ENCODE assay signal across 19 cellular contexts in the genomic region with DNA sequence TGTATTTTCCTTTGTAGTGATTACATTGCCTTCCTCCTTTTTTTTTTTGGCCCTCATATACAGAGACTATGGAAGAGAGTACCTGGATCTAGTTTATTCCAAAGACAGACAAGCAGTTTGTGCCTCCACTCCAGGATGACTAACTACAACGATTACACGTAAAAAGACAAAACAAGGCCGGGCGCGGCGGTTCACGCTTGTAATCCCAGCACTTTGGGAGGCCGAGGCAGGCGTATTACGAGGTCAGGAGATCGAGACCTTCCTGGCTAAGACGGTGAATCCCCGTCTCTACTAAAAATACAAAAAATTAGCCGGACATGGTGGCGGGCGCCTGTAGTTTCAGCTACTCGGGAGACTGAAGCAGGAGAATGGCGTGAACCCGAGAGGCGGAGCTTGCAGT. TPM values are rescaled to one million over a fixed set of nuclear protein-coding genes. Genes with fewer than 3 reads are reported as not detected.
DNase-seq lines count a peak whose midpoint lies in the region; ATAC-seq, FAIRE-seq and TF ChIP-seq lines count a peak whose summit lies in the region.
"Had no signal": no experiment of that assay in that cellular context is flagged by ENCODE, and none has a peak within 500 bp of the region (broad histone marks: within the 10 kb centered on the region; RNA-seq: fewer than 3 reads in every experiment).

No MANE protein-coding gene starts in this region.

- no peak for ATAC-seq in memory B cell (ENCODE audit: low read depth)
- no peak for ATAC-seq in stimulated activated naive CD8-positive, alpha-beta T cell treated with anti-CD3 and anti-CD28 coated beads, Interleukin-15, amount 100 ng/mL, for 72 hours
- ATAC-seq: foreskin keratinocyte, left lobe of liver had no signal

- intact Hi-C loops in activated CD4-positive, alpha-beta memory T cell treated with anti-CD3 and anti-CD28 coated beads for 36 hours (cut with micrococcal nuclease) = no loop called here
- intact Hi-C loops in kidney (cut with DNase I) = no loop called here

- no peak for TF ChIP-seq CTCF in kidney (IDR thresholded peaks at IDR 0.05; ENCODE audit: borderline replicate concordance, extremely low read depth, insufficient read depth)

- H3K27ac ChIP-seq in kidney (ENCODE audit: low read depth in 2 of 2, low read length in 2 of 2) = no peak overlapping the region
- H3K27ac ChIP-seq: foreskin keratinocyte, HL-60 had no signal

- peaks cover 33% of the 10 kb centered on the region for H3K4me1 Mint-ChIP-seq in activated naive CD4-positive, alpha-beta T cell treated with anti-CD3 and anti-CD28 coated beads, Interleukin-2, amount 10 ng/mL, durations not matched to agents 7 days and 5 days
- peaks cover 40% of the 10 kb centered on the region for H3K4me1 Mint-ChIP-seq in activated CD4-positive, alpha-beta memory T cell treated with anti-CD3 and anti-CD28 coated beads for 36 hours (ENCODE audit: low read depth)
- H3K4me1 Mint-ChIP-seq in memory B cell = peaks cover 21% of the 10 kb centered on the region
- H3K4me1 Mint-ChIP-seq in stimulated activated naive CD8-positive, alpha-beta T cell treated with anti-CD3 and anti-CD28 coated beads, Interleukin-15, amount 100 ng/mL, for 72 hours = peaks cover 37% of the 10 kb centered on the region

- H3K36me3 Mint-ChIP-seq in activated naive CD4-positive, alpha-beta T cell treated with anti-CD3 and anti-CD28 coated beads, Interleukin-2, amount 10 ng/mL, durations not matched to agents 7 days and 5 days = peaks cover 13% of the 10 kb centered on the region
- H3K36me3 Mint-ChIP-seq in activated CD4-positive, alpha-beta memory T cell treated with anti-CD3 and anti-CD28 coated beads for 36 hours = peaks cover 11% of the 10 kb centered on the region
- no peaks in the 10 kb centered on the region for H3K36me3 Mint-ChIP-seq in memory B cell

- DNase-seq in activated naive CD4-positive, alpha-beta T cell treated with anti-CD3 and anti-CD28 coated beads, Interleukin-2, amount 10 ng/mL, durations not matched to agents 7 days and 5 days = no peak
- DNase-seq in activated naive CD4-positive, alpha-beta T cell treated with Interleukin-2 at 50 U/mL for 16 hours = no peak
- DNase-seq in activated CD4-positive, alpha-beta memory T cell treated with anti-CD3 and anti-CD28 coated beads for 36 hours = no peak
- no peak for DNase-seq in memory B cell (ENCODE audit: low spot score in 2 of 2)
- no peak for DNase-seq in stimulated activated naive CD8-positive, alpha-beta T cell treated with anti-CD3 and anti-CD28 coated beads, Interleukin-15, amount 100 ng/mL, for 72 hours
- no peak for DNase-seq in kidney
- no peak for DNase-seq in NCI-H1694 (lab: John Stamatoyannopoulos, UW)
- DNase-seq in stimulated activated CD4-positive, alpha-beta T cell treated with anti-CD3 and anti-CD28 coated beads, Interleukin-15, amount 100 ng/mL, for 24 hours = no peak
- DNase-seq: cerebellar nuclear complex, foreskin keratinocyte, NCI-H1417 treated with DMSO at 0.1 percent for 48 hours, NCI-H2227 treated with DMSO at 0.1 percent for 48 hours, Right ventricle myocardium superior, substantia nigra, T1000 had no signal

- no peak for FAIRE-seq in kidney (lab: Jason Lieb, UNC)
- FAIRE-seq: endometrium had no signal

- peaks cover 0 to 2% of the 10 kb centered on the region in 2 donors for H3K9me3 ChIP-seq in kidney (ENCODE audit: control insufficient read depth in 1 of 2, low read length in 2 of 2)
- H3K9me3 ChIP-seq: adrenal gland had no signal

- no peaks in the 10 kb centered on the region for H3K36me3 ChIP-seq in kidney (ENCODE audit: control insufficient read depth in 1 of 2, insufficient read depth in 2 of 2, low read length in 2 of 2)
- H3K36me3 ChIP-seq: adrenal gland had no signal

- CTCF ChIA-PET in activated naive CD4-positive, alpha-beta T cell treated with anti-CD3 and anti-CD28 coated beads, Interleukin-2, amount 10 ng/mL, durations not matched to agents 7 days and 5 days (lab: Charles Lee) = interaction anchor here (1.1 kb wide), 1 partner anchor 16 kb away, joined by 4 read pairs; no protein-coding TSS in a partner anchor
- CTCF ChIA-PET in activated CD4-positive, alpha-beta memory T cell treated with anti-CD3 and anti-CD28 coated beads for 36 hours (lab: Charles Lee) = interaction anchor here (1.2 to 3.3 kb wide), 2 partner anchors 11 to 33 kb away, joined by 3 to 30 read pairs; no protein-coding TSS in a partner anchor

- H3K9ac ChIP-seq in kidney (ENCODE audit: low read length in 2 of 2) = no peak overlapping the region

- H3K4me3 ChIP-seq in kidney (ENCODE audit: low read length in 2 of 2) = no peak overlapping the region
- H3K4me3 ChIP-seq: adrenal gland had no signal

- POLR2A ChIA-PET in activated CD4-positive, alpha-beta memory T cell treated with anti-CD3 and anti-CD28 coated beads for 36 hours (lab: Charles Lee) = interaction anchor here (3.0 kb wide), 1 partner anchor 53 kb away, joined by 34 read pairs; a partner anchor contains a TSS

- H3K9me3 Mint-ChIP-seq in activated naive CD4-positive, alpha-beta T cell treated with anti-CD3 and anti-CD28 coated beads, Interleukin-2, amount 10 ng/mL, durations not matched to agents 7 days and 5 days = no peaks in the 10 kb centered on the region
- no peaks in the 10 kb centered on the region for H3K9me3 Mint-ChIP-seq in activated CD4-positive, alpha-beta memory T cell treated with anti-CD3 and anti-CD28 coated beads for 36 hours
- H3K9me3 Mint-ChIP-seq in memory B cell = no peaks in the 10 kb centered on the region
- H3K9me3 Mint-ChIP-seq in stimulated activated naive CD8-positive, alpha-beta T cell treated with anti-CD3 and anti-CD28 coated beads, Interleukin-15, amount 100 ng/mL, for 72 hours = no peaks in the 10 kb centered on the region

- H3K27ac Mint-ChIP-seq in activated naive CD4-positive, alpha-beta T cell treated with anti-CD3 and anti-CD28 coated beads, Interleukin-2, amount 10 ng/mL, durations not matched to agents 7 days and 5 days = peak overlapping the region; percentile 52
- no peak overlapping the region for H3K27ac Mint-ChIP-seq in activated CD4-positive, alpha-beta memory T cell treated with anti-CD3 and anti-CD28 coated beads for 36 hours
- peak overlapping the region; percentile 41 for H3K27ac Mint-ChIP-seq in memory B cell
- H3K27ac Mint-ChIP-seq in stimulated activated naive CD8-positive, alpha-beta T cell treated with anti-CD3 and anti-CD28 coated beads, Interleukin-15, amount 100 ng/mL, for 72 hours = no peak overlapping the region

- H3K4me1 ChIP-seq in kidney (ENCODE audit: control insufficient read depth in 1 of 2, insufficient read depth in 1 of 2, low read depth in 1 of 2, low read length in 2 of 2) = peaks cover 0 to 5% of the 10 kb centered on the region in 2 donors

- H3K27me3 Mint-ChIP-seq in activated naive CD4-positive, alpha-beta T cell treated with anti-CD3 and anti-CD28 coated beads, Interleukin-2, amount 10 ng/mL, durations not matched to agents 7 days and 5 days = no peaks in the 10 kb centered on the region
- H3K27me3 Mint-ChIP-seq in activated CD4-positive, alpha-beta memory T cell treated with anti-CD3 and anti-CD28 coated beads for 36 hours = no peaks in the 10 kb centered on the region
- no peaks in the 10 kb centered on the region for H3K27me3 Mint-ChIP-seq in memory B cell
- no peaks in the 10 kb centered on the region for H3K27me3 Mint-ChIP-seq in stimulated activated naive CD8-positive, alpha-beta T cell treated with anti-CD3 and anti-CD28 coated beads, Interleukin-15, amount 100 ng/mL, for 72 hours

- H3K4me3 Mint-ChIP-seq in activated naive CD4-positive, alpha-beta T cell treated with anti-CD3 and anti-CD28 coated beads, Interleukin-2, amount 10 ng/mL, durations not matched to agents 7 days and 5 days = peak overlapping the region; percentile 42
- H3K4me3 Mint-ChIP-seq in activated CD4-positive, alpha-beta memory T cell treated with anti-CD3 and anti-CD28 coated beads for 36 hours = peak overlapping the region; percentile 0
- H3K4me3 Mint-ChIP-seq in memory B cell = peak overlapping the region; percentile 29
- H3K4me3 Mint-ChIP-seq in stimulated activated naive CD8-positive, alpha-beta T cell treated with anti-CD3 and anti-CD28 coated beads, Interleukin-15, amount 100 ng/mL, for 72 hours = peak overlapping the region; percentile 44 to 95

RNA-seq across cellular contexts. Expression of a gene that starts 2.2 kb away (rescaled TPM):
- total RNA-seq in activated CD4-positive, alpha-beta memory T cell treated with anti-CD3 and anti-CD28 coated beads for 36 hours = 10 to 100 TPM; 59.5 to 63.0 TPM
- 52.1 TPM for total RNA-seq in kidney
- 40.2 TPM for polyA plus RNA-seq in kidney (ENCODE audit: insufficient read depth, low read depth, low replicate concordance)

RNA-seq across cellular contexts. Expression of a gene that starts 52.9 kb away (rescaled TPM):
- 10 to 100 TPM; 46.1 to 48.7 TPM for total RNA-seq in activated CD4-positive, alpha-beta memory T cell treated with anti-CD3 and anti-CD28 coated beads for 36 hours
- 68.2 TPM for total RNA-seq in kidney
- polyA plus RNA-seq in kidney (ENCODE audit: insufficient read depth, low read depth, low replicate concordance) = 242 TPM

Comparison
In these comparisons a context has a peak if more than half of its experiments do, and no peak if none do; other contexts are left out.
1. H3K27ac Mint-ChIP-seq: peak in activated naive CD4-positive, alpha-beta T cell treated with anti-CD3 and anti-CD28 coated beads, Interleukin-2, amount 10 ng/mL, durations not matched to agents 7 days and 5 days (single experiment) and memory B cell (single experiment); none in activated CD4-positive, alpha-beta memory T cell treated with anti-CD3 and anti-CD28 coated beads for 36 hours (single experiment) and stimulated activated naive CD8-positive, alpha-beta T cell treated with anti-CD3 and anti-CD28 coated beads, Interleukin-15, amount 100 ng/mL, for 72 hours (0 of 2).
2. H3K4me3 Mint-ChIP-seq: peak in every context shown above with its lines; median percentile 70 in stimulated activated naive CD8-positive, alpha-beta T cell treated with anti-CD3 and anti-CD28 coated beads, Interleukin-15, amount 100 ng/mL, for 72 hours; 42 in activated naive CD4-positive, alpha-beta T cell treated with anti-CD3 and anti-CD28 coated beads, Interleukin-2, amount 10 ng/mL, durations not matched to agents 7 days and 5 days; 29 in memory B cell; 0 in activated CD4-positive, alpha-beta memory T cell treated with anti-CD3 and anti-CD28 coated beads for 36 hours.